ENCODE assay signal across 25 cellular contexts in genomic region chr3:85208650-85209049, GRCh38.
"Had no signal": no experiment of that assay in that cellular context is flagged by ENCODE, and none has a peak within 500 bp of the region (broad histone marks: within the 10 kb centered on the region; RNA-seq: fewer than 3 reads in every experiment).

No MANE protein-coding gene starts in this region.

- H3K36me3 ChIP-seq: esophagus squamous epithelium, gastrocnemius medialis, heart right ventricle, left lung, lower lobe of right lung had no signal

- H3K9me3 ChIP-seq: esophagus squamous epithelium, gastrocnemius medialis, lower lobe of right lung, mucosa of descending colon had no signal

- H3K4me1 Mint-ChIP-seq: endodermal cell; mesothelial cell of epicardium; naive B cell; naive thymus-derived CD8-positive, alpha-beta T cell had no signal

- H3K27me3 Mint-ChIP-seq: dendritic cell treated with granulocyte-macrophage colony-stimulating factor and Interleukin-4, amounts not matched to agents 40 ng/mL and 50 ng/mL, for 4 days; effector memory CD8-positive, alpha-beta T cell; naive B cell; naive thymus-derived CD8-positive, alpha-beta T cell had no signal

- H3K4me1 ChIP-seq: esophagus squamous epithelium, heart right ventricle, left lung, lower lobe of right lung had no signal

- H3K27ac ChIP-seq: epithelial cell of prostate, esophagus squamous epithelium, gastrocnemius medialis, heart right ventricle, left lung, lower lobe of right lung had no signal

- H3K36me3 Mint-ChIP-seq: mesothelial cell of epicardium, naive B cell had no signal

- H3K27ac Mint-ChIP-seq: dendritic cell treated with granulocyte-macrophage colony-stimulating factor and Interleukin-4, amounts not matched to agents 40 ng/mL and 50 ng/mL, for 4 days; effector memory CD8-positive, alpha-beta T cell; endodermal cell; mesothelial cell of epicardium; naive B cell; naive thymus-derived CD8-positive, alpha-beta T cell had no signal

- ATAC-seq: effector memory CD8-positive, alpha-beta T cell; esophagus mucosa; heart right ventricle; left cardiac atrium; left lung; left ventricle myocardium superior; lower lobe of right lung; mucosa of descending colon; naive thymus-derived CD8-positive, alpha-beta T cell had no signal

- H3K27me3 ChIP-seq: esophagus squamous epithelium, gastrocnemius medialis, heart right ventricle, left lung had no signal

- H3K4me3 Mint-ChIP-seq: dendritic cell treated with granulocyte-macrophage colony-stimulating factor and Interleukin-4, amounts not matched to agents 40 ng/mL and 50 ng/mL, for 4 days; effector memory CD8-positive, alpha-beta T cell; endodermal cell; mesothelial cell of epicardium; naive B cell; naive thymus-derived CD8-positive, alpha-beta T cell had no signal

- H3K4me3 ChIP-seq: esophagus squamous epithelium, gastrocnemius medialis, heart right ventricle, left lung, lower lobe of right lung, mucosa of descending colon had no signal

- DNase-seq: cortex of kidney; effector CD8-positive, alpha-beta T cell; effector memory CD8-positive, alpha-beta T cell; endodermal cell; erythroblast; esophagus squamous epithelium; foreskin fibroblast; foreskin melanocyte; gastrocnemius medialis; glutamatergic neuron; head of caudate nucleus; heart right ventricle; hippocampal formation; left cardiac atrium; left lung; left ventricle myocardium superior; lower lobe of right lung; mesenchymal stem cell; mucosa of descending colon; naive B cell; naive thymus-derived CD8-positive, alpha-beta T cell had no signal
